18 cellular contexts compared by ENCODE assay signal in the genomic region with DNA sequence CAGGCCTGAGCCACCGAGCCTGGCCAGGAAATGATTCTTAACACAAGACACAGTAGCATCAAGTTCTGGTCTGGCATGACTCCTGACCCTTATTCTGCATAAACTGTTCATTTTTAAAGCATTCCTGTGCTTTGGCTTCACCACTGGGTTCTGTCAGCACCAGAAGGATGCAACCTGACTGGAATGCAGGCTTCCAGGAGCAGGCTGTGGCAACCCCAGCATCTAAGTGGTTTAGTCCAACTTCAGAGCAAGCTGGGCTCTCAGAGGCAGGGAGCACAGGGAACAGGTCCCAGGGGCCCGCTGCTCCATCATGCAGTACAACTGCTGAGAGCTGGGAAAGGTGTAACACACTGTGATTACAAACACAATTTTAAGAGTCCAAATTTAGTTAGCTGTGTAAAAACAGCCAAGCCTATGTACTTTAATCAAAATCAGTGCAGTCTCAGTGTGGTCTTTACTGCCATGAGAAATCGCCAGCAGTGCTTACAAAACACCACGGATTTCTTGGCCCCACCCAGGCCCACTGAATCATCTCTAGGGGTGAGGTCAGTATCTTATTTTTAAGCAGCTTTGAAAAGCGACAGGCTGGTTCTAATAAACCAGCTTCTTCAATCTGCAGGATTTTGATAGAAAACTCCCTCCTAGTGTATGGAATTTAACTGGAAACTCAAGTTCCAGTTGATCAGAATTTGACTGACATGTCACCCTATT. TPM values are rescaled to one million over a fixed set of nuclear protein-coding genes. Genes with fewer than 3 reads are reported as not detected.
A peak's percentile ranks its signal among the peaks of the same experiment; 100 is the strongest.
DNase-seq lines count a peak whose midpoint lies in the region; ATAC-seq, FAIRE-seq and TF ChIP-seq lines count a peak whose summit lies in the region.
"Had no signal": no experiment of that assay in that cellular context is flagged by ENCODE, and none has a peak within 500 bp of the region (broad histone marks: within the 10 kb centered on the region; RNA-seq: fewer than 3 reads in every experiment).

No MANE protein-coding gene starts in this region.

- H3K27ac Mint-ChIP-seq in glutamatergic neuron (ENCODE audit: unreplicated experiment) = no peak overlapping the region
- H3K27ac Mint-ChIP-seq: activated T-helper 17 cell treated with anti-CD3 and anti-CD28 coated beads, Interleukin-2, amount 50 U/mL, for 72 hours had no signal

- no peaks in the 10 kb centered on the region for H4K20me1 ChIP-seq in HepG2 (ENCODE audit: insufficient read depth, low read length)

- no peak overlapping the region for H3K4me2 ChIP-seq in HepG2 (ENCODE audit: low read depth, low read length)

- peaks cover 6% of the 10 kb centered on the region for H3K4me1 Mint-ChIP-seq in glutamatergic neuron (ENCODE audit: low read depth, unreplicated experiment)
- H3K4me1 Mint-ChIP-seq: activated T-helper 17 cell treated with anti-CD3 and anti-CD28 coated beads, Interleukin-2, amount 50 U/mL, for 72 hours; naive thymus-derived CD4-positive, alpha-beta T cell had no signal

- intact Hi-C loops in HepG2 (cut with micrococcal nuclease; ENCODE audit: unreplicated experiment) (no loop called here), right lobe of liver (cut with DNase I) (no loop called here), left colon (cut with DNase I, micrococcal nuclease) (no loop called here)

- peaks cover 3% of the 10 kb centered on the region for H3K27me3 Mint-ChIP-seq in glutamatergic neuron (ENCODE audit: unreplicated experiment)
- H3K27me3 Mint-ChIP-seq: activated T-helper 17 cell treated with anti-CD3 and anti-CD28 coated beads, Interleukin-2, amount 50 U/mL, for 72 hours; naive thymus-derived CD4-positive, alpha-beta T cell had no signal

- H3K9ac ChIP-seq in HepG2 (ENCODE audit: insufficient read depth, low read depth, low read length) = no peak overlapping the region

- H3K27ac ChIP-seq in HepG2 (ENCODE audit: extremely low read length, insufficient read depth, low read length) (no peak overlapping the region), right lobe of liver (no peak overlapping the region)
- H3K27ac ChIP-seq: prostate gland, SK-N-MC had no signal

- H3K9me3 Mint-ChIP-seq in glutamatergic neuron (ENCODE audit: unreplicated experiment) = peaks cover 2% of the 10 kb centered on the region
- H3K9me3 Mint-ChIP-seq: activated T-helper 17 cell treated with anti-CD3 and anti-CD28 coated beads, Interleukin-2, amount 50 U/mL, for 72 hours; naive thymus-derived CD4-positive, alpha-beta T cell had no signal

- POLR2A ChIA-PET in HepG2 (lab: Yijun Ruan, JAX) = no interaction called here

- H2AFZ ChIP-seq in HepG2 (ENCODE audit: low read length) = no peak overlapping the region

- no peak for TF ChIP-seq EP300 in HepG2 (IDR thresholded peaks at IDR 0.05; ENCODE audit: low read depth in 2 of 2, low read length in 2 of 2)
- TF ChIP-seq EP300 in HepG2 (CRISPR knock-in tag; IDR thresholded peaks at IDR 0.05; ENCODE audit: borderline replicate concordance) = no peak

- WGBS in HepG2 (ENCODE audit: low lambda C conversion rate) = 98% methylated on average over 5 of the region's 5 CpGs
- 79% methylated on average over 2 of the region's 5 CpGs for WGBS in right lobe of liver (ENCODE audit: insufficient coverage, low coverage, low lambda C conversion rate, missing lambda C conversion rate)

- TSS peak; percentile 21 for BruUV-seq in HepG2 (replicated peaks; lab: Mats Ljungman, UMichigan)

- peaks cover 26 to 63% of the 10 kb centered on the region in 2 experiments for H3K36me3 ChIP-seq in HepG2 (replicated peaks in 1 of 2; ENCODE audit: control insufficient read depth in 1 of 2, insufficient read depth in 2 of 2, low read length in 2 of 2)
- H3K36me3 ChIP-seq in right lobe of liver = peaks cover 0 to 43% (median 6%) of the 10 kb centered on the region in 4 donors
- peaks cover 39% of the 10 kb centered on the region for H3K36me3 ChIP-seq in HAP-1 (replicated peaks)

- no peak for TF ChIP-seq RAD21 in HepG2 (CRISPR knock-in tag; IDR thresholded peaks at IDR 0.05)

- peaks cover 5% of the 10 kb centered on the region for H3K36me3 Mint-ChIP-seq in glutamatergic neuron (ENCODE audit: unreplicated experiment)

- no peak overlapping the region for H3K4me3 ChIP-seq in HepG2 (replicated peaks in 1 of 3; ENCODE audit: insufficient read depth in 1 of 3, low read depth in 2 of 3, low read length in 3 of 3)
- H3K4me3 ChIP-seq in right lobe of liver = no peak overlapping the region
- H3K4me3 ChIP-seq in HAP-1 = no peak overlapping the region
- H3K4me3 ChIP-seq: esophagus muscularis mucosa, prostate gland, SK-N-MC had no signal

- FAIRE-seq in HepG2 (lab: Jason Lieb, UNC) = no peak

- H3K79me2 ChIP-seq in HepG2 (ENCODE audit: insufficient read depth, low read length) = peaks cover 3% of the 10 kb centered on the region

- H3K4me3 Mint-ChIP-seq in glutamatergic neuron (ENCODE audit: unreplicated experiment) = no peak overlapping the region
- H3K4me3 Mint-ChIP-seq: activated T-helper 17 cell treated with anti-CD3 and anti-CD28 coated beads, Interleukin-2, amount 50 U/mL, for 72 hours; naive thymus-derived CD4-positive, alpha-beta T cell had no signal

- ATAC-seq in HepG2 (no peak), right lobe of liver (no peak), left colon (no peak), HG03025 (IDR thresholded peaks at IDR 0.05; ENCODE audit: low FRiP score, unreplicated experiment) (no peak)
- ATAC-seq: activated T-helper 17 cell treated with anti-CD3 and anti-CD28 coated beads, Interleukin-2, amount 50 U/mL, for 72 hours; naive thymus-derived CD4-positive, alpha-beta T cell had no signal

- TF ChIP-seq CTCF in HepG2 (CRISPR knock-in tag; IDR thresholded peaks at IDR 0.05) (no peak), right lobe of liver (IDR thresholded peaks at IDR 0.05) (no peak), glutamatergic neuron (IDR thresholded peaks at IDR 0.05; ENCODE audit: partially characterized antibody, unreplicated experiment) (no peak)

- H3K9me3 ChIP-seq in HepG2 (ENCODE audit: low read length) (no peaks in the 10 kb centered on the region), right lobe of liver (no peaks in the 10 kb centered on the region), HAP-1 (no peaks in the 10 kb centered on the region)
- H3K9me3 ChIP-seq: esophagus muscularis mucosa, prostate gland had no signal

- H3K4me1 ChIP-seq in HepG2 (ENCODE audit: insufficient read depth, low read length) (0 out of 2 replicates have a peak, but pooled peaks cover under 1% of the 10 kb centered on the region), right lobe of liver (no peaks in the 10 kb centered on the region), HAP-1 (no peaks in the 10 kb centered on the region)
- H3K4me1 ChIP-seq: esophagus muscularis mucosa, prostate gland had no signal

- CTCF ChIA-PET in HepG2 (lab: Yijun Ruan, JAX; ENCODE audit: low intra/inter-chr PET ratio, low total read pairs) = no interaction called here

- no peak for DNase-seq in HepG2 (ENCODE audit: low spot score)
- no peak for DNase-seq in right lobe of liver
- peak; percentile 16 for DNase-seq in astrocyte of the hippocampus (ENCODE audit: low read depth, low spot score)
- DNase-seq in glutamatergic neuron = peak; percentile 35
- DNase-seq in HAP-1 (ENCODE audit: low spot score in 2 of 2) = no peak
- no peak for DNase-seq in NCI-H1092 treated with DMSO at 0.1 percent for 48 hours (lab: John Stamatoyannopoulos, UW)
- DNase-seq in left colon = no peak
- DNase-seq: anterior cingulate cortex; dermis blood vessel endothelial cell; DMS153; naive thymus-derived CD4-positive, alpha-beta T cell; NCI-H1417 treated with DMSO at 0.1 percent for 48 hours; NCI-H345 had no signal

- H3K27me3 ChIP-seq in HepG2 (ENCODE audit: control insufficient read depth in 1 of 2, insufficient read depth in 2 of 2, low read length in 2 of 2) (no peaks in the 10 kb centered on the region), right lobe of liver (no peaks in the 10 kb centered on the region), HAP-1 (ENCODE audit: low read depth) (no peaks in the 10 kb centered on the region)
- H3K27me3 ChIP-seq: esophagus muscularis mucosa had no signal

- TF ChIP-seq POLR2A in HepG2 (IDR thresholded peaks at IDR 0.05; ENCODE audit: insufficient read depth in 1 of 2, low read depth in 2 of 2, low read length in 2 of 2) (no peak), right lobe of liver (IDR thresholded peaks at IDR 0.05) (no peak)

- in situ Hi-C loops in HepG2 (cut with HindIII; ENCODE audit: extremely low pct_ligation_motif_present, low pct_unique_long_range_greater_than_20kb) (no loop called here), HAP-1 (cut with MboI; ENCODE audit: low sequenced_read_pairs) (no loop called here)

RNA-seq across cellular contexts. Expression of gene TMEM182, which starts 44.4 kb away (rescaled TPM):
- total RNA-seq in HepG2 (2016; rRNA removed; fragmentation: Illumina TruSeq; extraction: Trizol) = 8.9 and 10.6 TPM in 2 replicates
- total RNA-seq in HepG2 (2016; cell fraction: cytosol; rRNA removed; fragmentation: Illumina TruSeq; extraction: Trizol; ENCODE audit: low read depth) = 2.9 and 3.2 TPM in 2 replicates
- total RNA-seq in HepG2 (2016; cell fraction: insoluble cytoplasmic fraction; rRNA removed; fragmentation: Illumina TruSeq; extraction: Trizol) = 8.4 and 10.0 TPM in 2 replicates
- 4.3 and 6.3 TPM in 2 replicates for total RNA-seq in HepG2 (2016; cell fraction: membrane; rRNA removed; fragmentation: Illumina TruSeq; extraction: Trizol)
- 7.5 and 8.7 TPM in 2 replicates for total RNA-seq in HepG2 (2016; cell fraction: nucleus; rRNA removed; fragmentation: Illumina TruSeq; extraction: Trizol)
- 8.0 and 8.7 TPM in 2 replicates for polyA plus RNA-seq in HepG2 (2011; rRNA removed)
- 3.8 and 5.8 TPM in 2 replicates for polyA plus RNA-seq in HepG2 (2011; cell fraction: cytosol; rRNA removed)
- 2.6 and 3.6 TPM in 2 replicates for polyA plus RNA-seq in HepG2 (2011; cell fraction: nucleus; rRNA removed)
- polyA plus RNA-seq in HepG2 (2012) = 11.2 and 15.6 TPM in 2 replicates
- polyA plus RNA-seq in HepG2 (2016; cell fraction: cytosol; fragmentation: Illumina TruSeq; extraction: Trizol; ENCODE audit: low read depth) = 2.3 and 2.5 TPM in 2 replicates
- polyA plus RNA-seq in HepG2 (2016; cell fraction: insoluble cytoplasmic fraction; fragmentation: Illumina TruSeq; extraction: Trizol; ENCODE audit: low read depth) = 10.1 and 11.3 TPM in 2 replicates
- 5.0 and 5.8 TPM in 2 replicates for polyA plus RNA-seq in HepG2 (2016; cell fraction: membrane; fragmentation: Illumina TruSeq; extraction: Trizol; ENCODE audit: low read depth)
- 5.8 and 8.3 TPM in 2 replicates for polyA plus RNA-seq in HepG2 (2016; cell fraction: nucleus; fragmentation: Illumina TruSeq; extraction: Trizol; ENCODE audit: insufficient read depth, low read depth)
- polyA minus RNA-seq in HepG2 (2011; rRNA and poly(A)+ RNA removed; ENCODE audit: low replicate concordance) = 4.8 and 13.3 TPM in 2 replicates
- polyA minus RNA-seq in HepG2 (2011; cell fraction: cytosol; rRNA and poly(A)+ RNA removed) = 2.5 and 6.1 TPM in 2 replicates
- polyA minus RNA-seq in HepG2 (2011; cell fraction: nucleus; rRNA and poly(A)+ RNA removed) = 26.4 and 30.3 TPM in 2 replicates
- total RNA-seq in right lobe of liver = 1 to 10 TPM; 1.2 to 5.9 (median 2.3) TPM
- total RNA-seq in glutamatergic neuron (ENCODE audit: unreplicated experiment) = 5.8 TPM
- 1 to 10 TPM; 2.5 to 2.6 TPM for total RNA-seq in left colon

Comparison
In these comparisons a context has a peak if more than half of its experiments do, and no peak if none do; other contexts are left out.
1. DNase-seq: peak in astrocyte of the hippocampus (single experiment) and glutamatergic neuron (single experiment); none in HepG2 (single experiment), right lobe of liver (0 of 3), HAP-1 (0 of 2), NCI-H1092 treated with DMSO at 0.1 percent for 48 hours (single experiment) and left colon (0 of 2).